In the genomic region with DNA sequence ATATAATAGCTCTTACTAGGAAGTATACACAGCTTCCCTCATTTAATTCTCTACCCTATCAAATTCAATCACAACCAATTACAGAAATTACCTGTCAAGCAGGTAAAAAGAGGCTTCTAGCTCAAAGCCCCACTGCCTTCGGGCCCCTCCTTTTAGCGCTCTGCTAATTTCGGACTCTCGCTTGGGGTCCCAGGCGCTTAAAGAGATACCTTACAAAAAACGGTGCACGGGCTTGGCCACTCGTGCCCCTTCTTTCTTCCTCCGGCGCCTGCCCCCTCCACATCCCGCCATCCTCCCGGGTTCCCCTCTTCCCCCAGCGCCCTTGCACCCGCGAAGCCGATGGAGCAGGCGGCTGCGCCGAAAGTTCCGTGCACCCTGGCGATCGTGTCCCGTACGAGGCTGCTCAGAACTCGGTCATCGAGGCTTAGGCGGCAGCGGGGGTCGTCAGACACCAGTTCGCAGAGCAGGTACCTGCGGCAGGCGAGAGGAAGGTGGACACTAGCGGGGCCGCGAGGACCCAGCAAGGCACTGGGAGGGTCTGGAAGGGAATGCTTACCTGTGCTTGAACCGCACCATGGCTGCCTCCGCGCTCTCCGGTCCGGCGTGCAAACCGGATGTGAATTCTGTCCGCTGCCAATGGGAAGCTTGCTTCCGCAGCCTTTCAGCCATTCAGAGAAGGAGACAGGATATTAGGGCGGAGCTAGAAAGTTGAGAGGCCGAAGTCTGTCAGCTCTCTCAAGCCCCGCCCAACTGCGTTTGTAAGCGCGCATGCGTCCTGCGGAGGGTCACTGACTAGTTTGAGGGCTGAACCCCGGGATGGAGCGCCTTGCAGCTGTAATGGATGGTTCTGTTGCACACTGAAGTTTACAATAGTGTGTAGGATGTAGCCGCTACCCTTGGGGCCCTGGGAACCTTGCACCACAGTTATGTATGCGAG, we compare ENCODE assay signal across 8 cellular contexts. TPM values are rescaled to one million over a fixed set of nuclear protein-coding genes. Genes with fewer than 3 reads are reported as not detected.
DNase-seq lines count a peak whose midpoint lies in the region; ATAC-seq and TF ChIP-seq lines count a peak whose summit lies in the region.

A gene with protein sequence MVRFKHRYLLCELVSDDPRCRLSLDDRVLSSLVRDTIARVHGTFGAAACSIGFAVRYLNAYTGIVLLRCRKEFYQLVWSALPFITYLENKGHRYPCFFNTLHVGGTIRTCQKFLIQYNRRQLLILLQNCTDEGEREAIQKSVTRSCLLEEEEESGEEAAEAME (minus strand): TSS at position 616 of the 937 bp plus-strand sequence. CDS start 40 bp downstream, at position 576.

- H3K9me3 ChIP-seq in mononuclear cell (ENCODE audit: low read depth, low read length) = no peaks in the 10 kb centered on the region

- peaks cover 22 to 27% (median 27%) of the 10 kb centered on the region in 3 donors for H3K4me1 Mint-ChIP-seq in IgD-negative memory B cell

- H3K4me3 Mint-ChIP-seq in IgD-negative memory B cell = peak within 1 kb of the TSS; percentile 96 to 100 (median 99)

- peaks cover 21% of the 10 kb centered on the region for H3K27me3 ChIP-seq in mononuclear cell (ENCODE audit: insufficient read depth, low read length)

- peaks cover 5% of the 10 kb centered on the region for H3K27me3 Mint-ChIP-seq in IgD-negative memory B cell

- peak within 1 kb of the TSS; percentile 94 to 97 (median 97) for H3K27ac Mint-ChIP-seq in IgD-negative memory B cell

- H3K36me3 Mint-ChIP-seq in IgD-negative memory B cell = no peaks in the 10 kb centered on the region

- DNase-seq in DMS 273 treated with DMSO at 0.1 percent for 48 hours (lab: John Stamatoyannopoulos, UW) (peak; percentile 91), OCI-M2 (lab: John Stamatoyannopoulos, UW; ENCODE audit: unreplicated experiment) (peak; percentile 70), activated T-cell treated with anti-CD3 and anti-CD28 coated beads for 4 hours (peak; percentile 88), epithelial cell of esophagus (ENCODE audit: low read depth) (peak; percentile 99)
- DNase-seq in stimulated activated CD8-positive, alpha-beta memory T cell treated with anti-CD3 and anti-CD28 coated beads, Interleukin-4, amount 100 ng/mL, for 1 hour (ENCODE audit: low read depth in 2 of 2, low spot score in 1 of 2) = peak; percentile 83 to 90

- H3K4me3 ChIP-seq in epithelial cell of esophagus (ENCODE audit: low read length) (peak within 1 kb of the TSS; percentile 97), mononuclear cell (ENCODE audit: low read length) (peak within 1 kb of the TSS; percentile 64)

- H3K4me1 ChIP-seq in mononuclear cell (ENCODE audit: insufficient read depth, low read length) = peaks cover 38% of the 10 kb centered on the region

- TF ChIP-seq CTCF in epithelial cell of esophagus (IDR thresholded peaks at IDR 0.05; ENCODE audit: insufficient read depth, low read depth, low read length, missing control alignments) = no peak

- ATAC-seq in GM21529 (IDR thresholded peaks at IDR 0.05; ENCODE audit: unreplicated experiment) = peak; percentile 93

- no peaks in the 10 kb centered on the region for H3K9me3 Mint-ChIP-seq in IgD-negative memory B cell

RNA-seq across cellular contexts. Expression of the gene that starts here (rescaled TPM):
- 74.2 TPM for polyA plus RNA-seq in IgD-negative memory B cell
- 12.7 TPM for total RNA-seq in mononuclear cell

Comparison
In these comparisons a context has a peak if more than half of its experiments do, and no peak if none do; other contexts are left out.
1. Peak in every context shown above with its lines: DNase-seq, ATAC-seq and H3K4me3 ChIP-seq.